ENCODE assay signal across 2 cellular contexts in the genomic region with DNA sequence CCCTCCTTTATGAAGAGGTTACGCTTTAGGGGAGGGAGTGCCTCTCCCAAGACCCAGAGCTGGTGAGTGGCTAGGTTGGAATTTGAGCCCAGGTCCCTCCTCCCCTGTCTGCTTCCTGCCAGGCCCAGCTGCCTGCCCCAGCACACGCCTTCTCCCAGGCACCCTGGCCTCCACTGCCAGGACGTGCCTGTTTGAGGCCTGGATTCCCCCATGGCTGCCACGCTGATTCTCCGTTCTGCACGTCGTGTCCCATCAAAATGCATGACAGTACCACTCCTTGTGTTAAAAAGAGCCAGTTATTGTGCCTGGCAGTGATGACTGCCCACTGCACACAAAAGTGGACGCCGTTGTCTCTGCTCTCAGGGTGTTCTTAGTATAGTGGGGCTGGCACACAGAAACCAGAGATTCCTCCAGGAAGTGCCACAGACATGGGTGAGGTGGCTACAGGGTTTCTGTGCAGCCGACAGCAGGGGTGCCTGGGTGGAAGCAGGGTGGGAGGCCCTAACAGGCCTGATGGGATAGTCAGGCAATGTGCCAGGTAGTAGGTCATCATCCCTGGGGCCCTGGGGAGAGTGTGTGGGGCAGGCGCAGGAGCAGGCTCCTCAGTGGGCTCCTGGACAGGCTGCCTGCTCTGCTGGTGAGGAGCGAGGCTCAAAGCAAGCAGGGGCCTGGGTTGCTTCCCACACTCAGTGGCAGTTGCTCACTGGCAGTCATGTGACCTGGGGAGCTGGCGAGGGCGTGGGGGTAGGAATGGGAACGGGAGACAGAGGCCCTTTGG.
TF ChIP-seq lines count a peak whose summit lies in the region.

No MANE protein-coding gene starts in this region.

TF ChIP-seq in H1, 55 proteins besides CTCF, POLR2A, EP300 and RAD21 (continued from another document):
- TF ChIP-seq GABPA (IDR thresholded peaks at IDR 0.05; ENCODE audit: borderline replicate concordance, insufficient read depth, low read length) (no peak), TEAD4 (IDR thresholded peaks at IDR 0.05; ENCODE audit: low read depth, low read length) (0 out of 2 replicates have a peak, but pooled peaks have one; percentile 29), GTF2F1 (IDR thresholded peaks at IDR 0.05; ENCODE audit: borderline replicate concordance, low read depth, low read length) (no peak)
- TF ChIP-seq, protein P1, sequence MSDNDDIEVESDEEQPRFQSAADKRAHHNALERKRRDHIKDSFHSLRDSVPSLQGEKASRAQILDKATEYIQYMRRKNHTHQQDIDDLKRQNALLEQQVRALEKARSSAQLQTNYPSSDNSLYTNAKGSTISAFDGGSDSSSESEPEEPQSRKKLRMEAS (IDR thresholded peaks at IDR 0.05) = 0 out of 2 replicates have a peak, but pooled peaks have one; percentile 14

TF ChIP-seq in HEK293T, 16 proteins besides CTCF, POLR2A, EP300 and RAD21 (continued from another document):
- TF ChIP-seq BHLHE40 (IDR thresholded peaks at IDR 0.05; ENCODE audit: borderline replicate concordance) = no peak
- TF ChIP-seq, protein P2, sequence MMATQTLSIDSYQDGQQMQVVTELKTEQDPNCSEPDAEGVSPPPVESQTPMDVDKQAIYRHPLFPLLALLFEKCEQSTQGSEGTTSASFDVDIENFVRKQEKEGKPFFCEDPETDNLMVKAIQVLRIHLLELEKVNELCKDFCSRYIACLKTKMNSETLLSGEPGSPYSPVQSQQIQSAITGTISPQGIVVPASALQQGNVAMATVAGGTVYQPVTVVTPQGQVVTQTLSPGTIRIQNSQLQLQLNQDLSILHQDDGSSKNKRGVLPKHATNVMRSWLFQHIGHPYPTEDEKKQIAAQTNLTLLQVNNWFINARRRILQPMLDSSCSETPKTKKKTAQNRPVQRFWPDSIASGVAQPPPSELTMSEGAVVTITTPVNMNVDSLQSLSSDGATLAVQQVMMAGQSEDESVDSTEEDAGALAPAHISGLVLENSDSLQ (IDR thresholded peaks at IDR 0.05) = no peak
- TF ChIP-seq FOXM1 (IDR thresholded peaks at IDR 0.05; ENCODE audit: borderline replicate concordance) = no peak
